ENCODE assay signal across 25 cellular contexts in the genomic region with DNA sequence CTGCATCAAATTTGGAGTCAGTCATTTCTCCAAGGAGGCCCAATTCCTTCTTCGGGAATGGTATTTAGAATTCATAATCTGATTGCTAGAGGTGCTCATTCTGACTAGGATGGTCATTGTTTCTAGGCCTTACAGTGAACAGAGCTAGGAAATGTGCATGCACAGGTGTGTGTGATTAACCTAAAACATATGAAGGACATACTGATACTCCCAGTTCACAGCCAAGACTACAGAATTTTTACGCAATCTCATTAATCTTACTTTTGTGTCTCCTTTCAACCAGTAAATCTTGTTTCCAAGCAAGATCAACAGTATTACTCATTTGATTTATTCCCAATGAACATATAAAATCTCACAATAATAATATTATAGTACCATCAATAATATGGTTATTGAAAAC. TPM values are rescaled to one million over a fixed set of nuclear protein-coding genes. Genes with fewer than 3 reads are reported as not detected.
"Had no signal": no experiment of that assay in that cellular context is flagged by ENCODE, and none has a peak within 500 bp of the region (broad histone marks: within the 10 kb centered on the region; RNA-seq: fewer than 3 reads in every experiment).

No MANE protein-coding gene starts in this region.

- H3K27ac ChIP-seq: SJSA1, SK-N-MC had no signal

- ATAC-seq: HepG2 had no signal

- H3K9me3 ChIP-seq: MG63, SJSA1 had no signal

- H3K4me3 ChIP-seq: MG63, SJSA1, SK-N-MC had no signal

- H3K27me3 ChIP-seq: MG63, SJSA1 had no signal

- H3K36me3 ChIP-seq: MG63, SJSA1 had no signal

- H3K4me1 ChIP-seq: SJSA1 had no signal

- DNase-seq: IMR-90, Karpas-422, KG1, MG63, NCI-H1092, NCI-H1105 treated with DMSO at 0.1 percent for 48 hours, NCI-H1417 treated with DMSO at 0.1 percent for 48 hours, NCI-H146, NCI-H1694 treated with DMSO at 0.1 percent for 48 hours, NCI-H1930, NCI-H2081, NCI-H2107, NCI-H2227 treated with DMSO at 0.1 percent for 48 hours, NCI-H446, NCI-H510A, NCI-H524 treated with DMSO at 0.1 percent for 48 hours, NCI-H69, NCI-H774, Right ventricle myocardium superior, RPMI8226, SIG-M5 had no signal

RNA-seq across cellular contexts. Expression of a gene that starts 47.1 kb away (rescaled TPM):
- total RNA-seq: HepG2, HT-29 had no signal
- polyA plus RNA-seq: HepG2 had no signal
